1 cellular context compared by ENCODE assay signal in genomic region chr9:114532561-114533237, GRCh38.
TF ChIP-seq lines count a peak whose summit lies in the region.

No MANE protein-coding gene starts in this region.

TF ChIP-seq in H1, 55 proteins besides CTCF, POLR2A, EP300 and RAD21 (continued from another document):
- TF ChIP-seq, protein P1, sequence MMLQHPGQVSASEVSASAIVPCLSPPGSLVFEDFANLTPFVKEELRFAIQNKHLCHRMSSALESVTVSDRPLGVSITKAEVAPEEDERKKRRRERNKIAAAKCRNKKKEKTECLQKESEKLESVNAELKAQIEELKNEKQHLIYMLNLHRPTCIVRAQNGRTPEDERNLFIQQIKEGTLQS (IDR thresholded peaks at IDR 0.05; ENCODE audit: insufficient read depth, low read depth, low read length) = no peak
- TF ChIP-seq CREB1 (IDR thresholded peaks at IDR 0.05) (no peak), CHD7 (IDR thresholded peaks at IDR 0.05; ENCODE audit: insufficient replicate concordance, low read length) (no peak)
